17 cellular contexts compared by ENCODE assay signal in genomic region chr14:89858084-89858483, GRCh38.
"Had no signal": no experiment of that assay in that cellular context is flagged by ENCODE, and none has a peak within 500 bp of the region (broad histone marks: within the 10 kb centered on the region; RNA-seq: fewer than 3 reads in every experiment).

No MANE protein-coding gene starts in this region.

- H3K9me3 ChIP-seq: pancreas, thyroid gland had no signal

- H3K4me1 ChIP-seq: left ventricle myocardium inferior, thyroid gland had no signal

- DNase-seq: activated naive CD4-positive, alpha-beta T cell; activated naive CD8-positive, alpha-beta T cell treated with anti-CD3 and anti-CD28 coated beads, Interleukin-2, amount 10 ng/mL, durations not matched to agents 7 days and 5 days; anterior cingulate cortex; dermis blood vessel endothelial cell; effector memory CD8-positive, alpha-beta T cell; left ventricle myocardium inferior; mucosa of descending colon; naive thymus-derived CD4-positive, alpha-beta T cell; pancreas; stimulated activated CD4-positive, alpha-beta T cell treated with anti-CD3 and anti-CD28 coated beads, Interleukin-2, amount 100 ng/mL, for 48 hours; thyroid gland had no signal

- H3K9me3 Mint-ChIP-seq: activated T-helper 1 cell treated with anti-CD3 and anti-CD28 coated beads, Interleukin-12 subunit alpha, Interleukin-12 subunit beta, Interleukin-2, Interleukin-4 antibody, amounts not matched to agents 30 ng/mL and 10 ng/mL and 1 ng/mL, durations not matched to agents 14 hours and 24 hours and 36 hours; effector memory CD8-positive, alpha-beta T cell; T-helper 2 cell treated with Interferon-gamma antibody and Interleukin-4, amounts not matched to agents 5 μg/mL and 100 μg/mL, for 36 hours had no signal

- FAIRE-seq: pancreas, urothelium cell line had no signal

- H3K36me3 ChIP-seq: pancreas, thyroid gland had no signal

- ATAC-seq: activated CD4-positive, CD25-positive, alpha-beta regulatory T cell treated with anti-CD3 and anti-CD28 coated beads, Interleukin-2, amount 50 U/mL, for 24 hours; effector memory CD8-positive, alpha-beta T cell; mucosa of descending colon; naive thymus-derived CD4-positive, alpha-beta T cell; pancreas; stimulated activated memory B cell treated with anti-CD40 and anti-IgM and Interleukin-4, amounts not matched to agents 10 μg/mL and 1 μg/mL and 100 μg/mL, for 72 hours had no signal

- H3K4me1 Mint-ChIP-seq: memory B cell; naive thymus-derived CD4-positive, alpha-beta T cell; stimulated activated memory B cell treated with anti-CD40 and anti-IgM and Interleukin-4, amounts not matched to agents 10 μg/mL and 1 μg/mL and 100 μg/mL, for 72 hours had no signal

- H3K4me3 ChIP-seq: left ventricle myocardium inferior, mucosa of descending colon, pancreas, thyroid gland had no signal

- H3K27me3 ChIP-seq: pancreas, thyroid gland had no signal

- H3K27me3 Mint-ChIP-seq: effector memory CD8-positive, alpha-beta T cell; memory B cell; stimulated activated memory B cell treated with anti-CD40 and anti-IgM and Interleukin-4, amounts not matched to agents 10 μg/mL and 1 μg/mL and 100 μg/mL, for 72 hours had no signal

- H3K27ac ChIP-seq: left ventricle myocardium inferior, pancreas, thyroid gland had no signal

- H3K4me3 Mint-ChIP-seq: activated naive CD8-positive, alpha-beta T cell treated with anti-CD3 and anti-CD28 coated beads, Interleukin-2, amount 10 ng/mL, durations not matched to agents 7 days and 5 days; activated T-helper 1 cell treated with anti-CD3 and anti-CD28 coated beads, Interleukin-12 subunit alpha, Interleukin-12 subunit beta, Interleukin-2, Interleukin-4 antibody, amounts not matched to agents 30 ng/mL and 10 ng/mL and 1 ng/mL, durations not matched to agents 14 hours and 24 hours and 36 hours; effector memory CD8-positive, alpha-beta T cell; memory B cell; naive thymus-derived CD4-positive, alpha-beta T cell; stimulated activated memory B cell treated with anti-CD40 and anti-IgM and Interleukin-4, amounts not matched to agents 10 μg/mL and 1 μg/mL and 100 μg/mL, for 72 hours; T-helper 2 cell treated with Interferon-gamma antibody and Interleukin-4, amounts not matched to agents 5 μg/mL and 100 μg/mL, for 36 hours had no signal

- H3K27ac Mint-ChIP-seq: activated naive CD8-positive, alpha-beta T cell treated with anti-CD3 and anti-CD28 coated beads, Interleukin-2, amount 10 ng/mL, durations not matched to agents 7 days and 5 days; activated T-helper 1 cell treated with anti-CD3 and anti-CD28 coated beads, Interleukin-12 subunit alpha, Interleukin-12 subunit beta, Interleukin-2, Interleukin-4 antibody, amounts not matched to agents 30 ng/mL and 10 ng/mL and 1 ng/mL, durations not matched to agents 14 hours and 24 hours and 36 hours; effector memory CD8-positive, alpha-beta T cell; memory B cell; naive thymus-derived CD4-positive, alpha-beta T cell; stimulated activated memory B cell treated with anti-CD40 and anti-IgM and Interleukin-4, amounts not matched to agents 10 μg/mL and 1 μg/mL and 100 μg/mL, for 72 hours; T-helper 2 cell treated with Interferon-gamma antibody and Interleukin-4, amounts not matched to agents 5 μg/mL and 100 μg/mL, for 36 hours had no signal
